Comparison of ENCODE assay signal across 8 cellular contexts in the genomic region with DNA sequence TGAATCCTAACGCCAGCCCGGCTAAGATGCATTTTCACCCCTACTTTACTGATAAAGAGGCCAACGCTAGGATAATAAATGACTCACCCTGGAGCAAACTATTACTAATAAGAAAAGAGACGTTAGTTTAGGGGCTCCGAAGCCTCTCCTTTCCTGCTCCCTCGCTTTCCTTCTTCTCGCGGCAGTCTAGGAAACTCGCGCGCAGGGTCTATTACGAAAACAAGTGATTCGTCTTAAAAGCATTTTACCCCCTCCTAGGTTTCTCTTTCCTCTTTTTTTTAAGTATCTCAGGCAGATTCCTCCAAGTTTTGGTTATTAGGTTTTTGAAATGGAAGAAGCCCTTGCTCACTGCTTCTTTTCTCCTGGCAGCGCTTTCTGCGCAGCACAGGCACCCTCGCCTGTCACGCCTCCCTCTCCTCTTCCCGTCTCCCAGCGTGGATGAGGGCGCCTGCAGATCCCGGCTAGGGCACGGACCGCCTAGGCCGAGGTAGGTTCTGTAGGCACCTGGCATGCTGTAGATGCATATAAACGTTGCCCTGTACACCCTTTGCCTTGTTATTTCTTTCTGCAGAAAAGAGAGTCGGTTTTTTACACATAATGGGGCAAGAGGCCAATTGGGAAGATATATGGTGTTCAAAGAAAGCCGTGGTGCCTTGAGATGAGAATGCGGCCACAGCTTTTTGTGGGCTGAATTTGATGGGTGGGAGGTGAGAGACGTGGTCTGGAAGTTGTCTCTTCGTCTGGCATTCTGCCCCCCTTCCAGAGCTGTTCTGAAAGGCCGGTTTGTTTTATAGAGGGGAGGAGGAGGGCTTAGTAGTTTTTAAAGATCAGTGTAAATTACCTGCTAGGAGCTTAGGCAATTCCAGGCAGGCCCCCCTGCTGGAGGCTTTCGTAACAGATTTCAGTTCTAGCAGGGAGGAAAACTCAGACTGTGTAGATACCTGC. TPM values are rescaled to one million over a fixed set of nuclear protein-coding genes. Genes with fewer than 3 reads are reported as not detected.
DNase-seq lines count a peak whose midpoint lies in the region; TF ChIP-seq lines count a peak whose summit lies in the region.

No MANE protein-coding gene starts in this region.

- peak overlapping the region; percentile 90 for H3K4me3 ChIP-seq in SU-DHL-6 (ENCODE audit: insufficient read depth, low read length, poor library complexity, severe bottlenecking)
- H3K4me3 ChIP-seq in vagina, result peak overlapping the region; percentile 78 to 81

- peak overlapping the region; percentile 88 for H3K4me2 ChIP-seq in SU-DHL-6 (ENCODE audit: low read depth, low read length, poor library complexity, severe bottlenecking)

- H3K27ac Mint-ChIP-seq in mesothelial cell of epicardium, result peak overlapping the region; percentile 91

- no peaks in the 10 kb centered on the region for H3K9me3 Mint-ChIP-seq in mesothelial cell of epicardium

- H3K27ac ChIP-seq in KOPT-K1 (ENCODE audit: low read depth, low read length, poor library complexity, severe bottlenecking) (peak overlapping the region; percentile 70), SU-DHL-6 (ENCODE audit: low read depth, low read length) (peak overlapping the region; percentile 95), epithelial cell of prostate (peak overlapping the region; percentile 39), vagina (peak overlapping the region; percentile 57)

- no peaks in the 10 kb centered on the region for H3K36me3 Mint-ChIP-seq in mesothelial cell of epicardium

- H2AFZ ChIP-seq in SU-DHL-6 (ENCODE audit: low read depth, low read length, severe bottlenecking), result peak overlapping the region; percentile 36

- peaks cover 45% of the 10 kb centered on the region for H3F3A ChIP-seq in SU-DHL-6 (ENCODE audit: insufficient read depth)

- peak; percentile 47 for DNase-seq in A172 (ENCODE audit: low spot score)
- DNase-seq in ELF-1 (ENCODE audit: low read depth, low spot score), result peak; percentile 63
- no peak for DNase-seq in epithelial cell of prostate (ENCODE audit: low read depth, low spot score)
- peak; percentile 25 to 57 for DNase-seq in mesothelial cell of epicardium (ENCODE audit: low spot score in 2 of 2, unreplicated experiment in 2 of 2)
- DNase-seq in vagina (ENCODE audit: extremely low spot score in 2 of 2), result no peak
- DNase-seq in stimulated activated naive CD4-positive, alpha-beta T cell treated with Interleukin-2 at 50 U/mL for 16 hours (lab: John Stamatoyannopoulos, UW), result no peak

- TF ChIP-seq POLR2A in vagina (IDR thresholded peaks at IDR 0.05), result no peak

- H3K9me2 ChIP-seq in SU-DHL-6 (replicated peaks; ENCODE audit: insufficient read depth, low read length), result no peaks in the 10 kb centered on the region

- peak overlapping the region; percentile 79 for H3K4me3 Mint-ChIP-seq in mesothelial cell of epicardium

- intact Hi-C loops in vagina (cut with DNase I), result loop anchor here (10.0 kb wide), 1 partner anchor 55 kb away; no protein-coding TSS in a partner anchor

- H4K20me1 ChIP-seq in SU-DHL-6 (ENCODE audit: low read depth, low read length), result no peaks in the 10 kb centered on the region

- H3K27me3 Mint-ChIP-seq in mesothelial cell of epicardium (ENCODE audit: low read depth), result peaks cover 15% of the 10 kb centered on the region

- TF ChIP-seq CTCF in SU-DHL-6 (IDR thresholded peaks at IDR 0.05; ENCODE audit: insufficient read depth, low read length, poor library complexity, severe bottlenecking) (peak; percentile 19), mesothelial cell of epicardium (IDR thresholded peaks at IDR 0.05; ENCODE audit: unreplicated experiment) (peak; percentile 38), vagina (IDR thresholded peaks at IDR 0.05) (peak in 1 of 3 experiments; percentile 14)

- peaks cover 37% of the 10 kb centered on the region for H3K79me2 ChIP-seq in SU-DHL-6 (ENCODE audit: insufficient read depth, low read length)

- H3K9me3 ChIP-seq in KOPT-K1 (ENCODE audit: insufficient read depth, low read length, poor library complexity, severe bottlenecking) (no peaks in the 10 kb centered on the region), SU-DHL-6 (ENCODE audit: insufficient read depth, low read length) (no peaks in the 10 kb centered on the region), vagina (no peaks in the 10 kb centered on the region)

- H3K4me1 ChIP-seq in vagina, result peaks cover 15% of the 10 kb centered on the region

- no peaks in the 10 kb centered on the region for H3K27me3 ChIP-seq in SU-DHL-6 (ENCODE audit: low read length)
- H3K27me3 ChIP-seq in vagina, result no peaks in the 10 kb centered on the region

- H3K9ac ChIP-seq in SU-DHL-6 (ENCODE audit: low read length), result peak overlapping the region; percentile 83

- H3K36me3 ChIP-seq in KOPT-K1 (ENCODE audit: insufficient read depth, low read length) (no peaks in the 10 kb centered on the region), SU-DHL-6 (ENCODE audit: low read length) (no peaks in the 10 kb centered on the region), vagina (no peaks in the 10 kb centered on the region)

- H3K4me1 Mint-ChIP-seq in mesothelial cell of epicardium, result peaks cover 27% of the 10 kb centered on the region

RNA-seq across cellular contexts. Expression of gene GCNT1, which starts 1.0 kb away (rescaled TPM):
- total RNA-seq in A172 (2014; rRNA removed; shearing (Covaris generic)), result 1.6 and 2.7 TPM in 2 replicates
- total RNA-seq in mesothelial cell of epicardium (8.0 to 9.1 TPM (median 8.6 TPM) in 3 replicates), vagina (8.3 TPM)

Comparison
In these comparisons a context has a peak if more than half of its experiments do, and no peak if none do; other contexts are left out.
1. DNase-seq: peak in A172 (single experiment), ELF-1 (single experiment) and mesothelial cell of epicardium (2 of 2); none in epithelial cell of prostate (single experiment), vagina (0 of 2) and stimulated activated naive CD4-positive, alpha-beta T cell treated with Interleukin-2 at 50 U/mL for 16 hours (single experiment).
2. H3K27ac ChIP-seq: peak in every context shown above with its lines; median percentile 95 in SU-DHL-6; 70 in KOPT-K1; 57 in vagina; 39 in epithelial cell of prostate.